Comparison of ENCODE assay signal across 9 cellular contexts in genomic region chr17:3048727-3049471, GRCh38. TPM values are rescaled to one million over a fixed set of nuclear protein-coding genes. Genes with fewer than 3 reads are reported as not detected.
DNase-seq lines count a peak whose midpoint lies in the region; ATAC-seq and TF ChIP-seq lines count a peak whose summit lies in the region.
"Had no signal": no experiment of that assay in that cellular context is flagged by ENCODE, and none has a peak within 500 bp of the region (broad histone marks: within the 10 kb centered on the region; RNA-seq: fewer than 3 reads in every experiment).

No MANE protein-coding gene starts in this region.

- H3K36me3 ChIP-seq in lower lobe of right lung: no peaks in the 10 kb centered on the region

- H3K27ac ChIP-seq in lower lobe of right lung: peak overlapping the region; percentile 74

- H3K4me1 Mint-ChIP-seq in activated CD4-positive, alpha-beta memory T cell treated with anti-CD3 and anti-CD28 coated beads, Interleukin-2, amount 10 ng/mL, durations not matched to agents 7 days and 5 days: peaks cover 18% of the 10 kb centered on the region

- CTCF ChIA-PET in activated CD4-positive, alpha-beta memory T cell treated with anti-CD3 and anti-CD28 coated beads, Interleukin-2, amount 10 ng/mL, durations not matched to agents 7 days and 5 days (lab: Charles Lee): interaction anchor here (0.6 to 2.2 kb wide), 11 partner anchors 9 to 1806 kb away, joined by 3 to 8 read pairs (median 4); partner anchors contain the start of genes CTNS, NCBP3 and SHPK

- H3K36me3 Mint-ChIP-seq in activated CD4-positive, alpha-beta memory T cell treated with anti-CD3 and anti-CD28 coated beads, Interleukin-2, amount 10 ng/mL, durations not matched to agents 7 days and 5 days (ENCODE audit: low read depth): no peaks in the 10 kb centered on the region

- H3K4me1 ChIP-seq in lower lobe of right lung: peaks cover 4% of the 10 kb centered on the region

- peak overlapping the region; percentile 75 for H3K27ac Mint-ChIP-seq in activated CD4-positive, alpha-beta memory T cell treated with anti-CD3 and anti-CD28 coated beads, Interleukin-2, amount 10 ng/mL, durations not matched to agents 7 days and 5 days

- intact Hi-C loops in lower lobe of right lung (cut with DNase I): no loop called here

- H3K9me3 ChIP-seq in lower lobe of right lung: peaks cover 9% of the 10 kb centered on the region

- peak overlapping the region; percentile 63 for H3K4me3 ChIP-seq in lower lobe of right lung

- peaks cover 6% of the 10 kb centered on the region for H3K9me3 Mint-ChIP-seq in activated CD4-positive, alpha-beta memory T cell treated with anti-CD3 and anti-CD28 coated beads, Interleukin-2, amount 10 ng/mL, durations not matched to agents 7 days and 5 days

- peak; percentile 76 for TF ChIP-seq CTCF in lower lobe of right lung (IDR thresholded peaks at IDR 0.05)

- ATAC-seq in GM19372 (IDR thresholded peaks at IDR 0.05; ENCODE audit: low read depth, unreplicated experiment): peak; percentile 99
- peak; percentile 85 for ATAC-seq in HG03558 (IDR thresholded peaks at IDR 0.05; ENCODE audit: extremely low read depth, unreplicated experiment)
- ATAC-seq in lower lobe of right lung: peak; percentile 99 to 100

- POLR2A ChIA-PET in activated CD4-positive, alpha-beta memory T cell treated with anti-CD3 and anti-CD28 coated beads, Interleukin-2, amount 10 ng/mL, durations not matched to agents 7 days and 5 days (lab: Charles Lee): no interaction called here

- H3K27me3 ChIP-seq in lower lobe of right lung (ENCODE audit: low read depth): peaks cover 4% of the 10 kb centered on the region

- peaks cover 9% of the 10 kb centered on the region for H3K27me3 Mint-ChIP-seq in activated CD4-positive, alpha-beta memory T cell treated with anti-CD3 and anti-CD28 coated beads, Interleukin-2, amount 10 ng/mL, durations not matched to agents 7 days and 5 days

- peak overlapping the region; percentile 91 for H3K4me3 Mint-ChIP-seq in activated CD4-positive, alpha-beta memory T cell treated with anti-CD3 and anti-CD28 coated beads, Interleukin-2, amount 10 ng/mL, durations not matched to agents 7 days and 5 days

- DNase-seq in C1 segment of cervical spinal cord (lab: John Stamatoyannopoulos, UW) (peak; percentile 73 to 99 (median 95)), NCI-H748 (lab: John Stamatoyannopoulos, UW; ENCODE audit: unreplicated experiment) (peak; percentile 100), lower lobe of right lung (peak; percentile 97)
- peak; percentile 95 for DNase-seq in activated CD4-positive, alpha-beta memory T cell treated with anti-CD3 and anti-CD28 coated beads, Interleukin-2, amount 10 ng/mL, durations not matched to agents 7 days and 5 days
- DNase-seq in effector CD4-positive, alpha-beta T cell: peak; percentile 86
- peak; percentile 83 to 86 (median 86) for DNase-seq in stimulated activated CD4-positive, alpha-beta T cell treated with anti-CD3 and anti-CD28 coated beads, TNF-alpha, amount 100 ng/mL, for 1 hour (ENCODE audit: low read depth in 3 of 3, low spot score in 1 of 3)

RNA-seq across cellular contexts. Expression of gene OR1D5, which starts 14.5 kb away (rescaled TPM):
- not detected for total RNA-seq in activated CD4-positive, alpha-beta memory T cell treated with anti-CD3 and anti-CD28 coated beads, Interleukin-2, amount 10 ng/mL, durations not matched to agents 7 days and 5 days
- not detected for total RNA-seq in lower lobe of right lung
- total RNA-seq: subcutaneous adipose tissue had no signal

RNA-seq across cellular contexts. Expression of gene OR1D2, which starts 55.3 kb away (rescaled TPM):
- not detected for total RNA-seq in activated CD4-positive, alpha-beta memory T cell treated with anti-CD3 and anti-CD28 coated beads, Interleukin-2, amount 10 ng/mL, durations not matched to agents 7 days and 5 days
- total RNA-seq in lower lobe of right lung: not detected
- total RNA-seq: subcutaneous adipose tissue had no signal

Comparison
In these comparisons a context has a peak if more than half of its experiments do, and no peak if none do; other contexts are left out.
1. Peak in every context shown above with its lines: DNase-seq, ATAC-seq, H3K4me3 ChIP-seq and H3K27ac ChIP-seq.